In genomic region chr3:172256101-172256687, GRCh38 we compare ENCODE assay signal across 13 cellular contexts.
DNase-seq lines count a peak whose midpoint lies in the region; ATAC-seq, FAIRE-seq and TF ChIP-seq lines count a peak whose summit lies in the region.
"Had no signal": no experiment of that assay in that cellular context is flagged by ENCODE, and none has a peak within 500 bp of the region (broad histone marks: within the 10 kb centered on the region; RNA-seq: fewer than 3 reads in every experiment).

No MANE protein-coding gene starts in this region.

- intact Hi-C loops in HepG2 (cut with micrococcal nuclease; ENCODE audit: unreplicated experiment) = no loop called here

- TF ChIP-seq CTCF in chondrocyte (IDR thresholded peaks at IDR 0.05) = no peak
- TF ChIP-seq CTCF in HepG2 (CRISPR knock-in tag; IDR thresholded peaks at IDR 0.05) = no peak

- in situ Hi-C loops in HepG2 (cut with HindIII; ENCODE audit: extremely low pct_ligation_motif_present, low pct_unique_long_range_greater_than_20kb) = no loop called here

- H3K4me2 ChIP-seq in HepG2 (ENCODE audit: low read depth, low read length) = no peak overlapping the region

- no peaks in the 10 kb centered on the region for H3K27me3 Mint-ChIP-seq in chondrocyte (ENCODE audit: low read depth)

- peak overlapping the region; percentile 22 for H3K27ac ChIP-seq in HepG2 (ENCODE audit: extremely low read length, insufficient read depth, low read length)
- H3K27ac ChIP-seq in skeletal muscle tissue (ENCODE audit: low read depth, low read length) = peak overlapping the region; percentile 74

- peak; percentile 41 for DNase-seq in GM04504 (ENCODE audit: low read depth)
- DNase-seq in chondrocyte (ENCODE audit: low spot score) = no peak
- peak; percentile 37 for DNase-seq in HepG2 (ENCODE audit: low spot score)
- no peak for DNase-seq in activated CD4-positive, alpha-beta T cell treated with anti-CD3 and anti-CD28 coated beads for 4 hours
- DNase-seq in SKM-1 (lab: John Stamatoyannopoulos, UW; ENCODE audit: unreplicated experiment) = no peak
- DNase-seq in T1000 (lab: John Stamatoyannopoulos, UW) = no peak
- no peak for DNase-seq in NCI-H69 (lab: John Stamatoyannopoulos, UW)
- DNase-seq: activated CD4-positive, CD25-positive, alpha-beta regulatory T cell; COR-L47; NCI-H1048; PC-3; stimulated activated naive CD4-positive, alpha-beta T cell had no signal

- H3K27me3 ChIP-seq in HepG2 (ENCODE audit: control insufficient read depth in 1 of 2, insufficient read depth in 2 of 2, low read length in 2 of 2) (no peaks in the 10 kb centered on the region), skeletal muscle tissue (ENCODE audit: control insufficient read depth in 3 of 3, insufficient read depth in 3 of 3, low read length in 3 of 3) (no peaks in the 10 kb centered on the region)

- FAIRE-seq in HepG2 (lab: Jason Lieb, UNC) = peak; percentile 39

- H3K4me3 ChIP-seq in HepG2 (replicated peaks in 1 of 3; ENCODE audit: insufficient read depth in 1 of 3, low read depth in 2 of 3, low read length in 3 of 3) (no peak overlapping the region), skeletal muscle tissue (ENCODE audit: low read length in 3 of 3) (no peak overlapping the region)

- TF ChIP-seq RAD21 in HepG2 (CRISPR knock-in tag; IDR thresholded peaks at IDR 0.05) = no peak

- H3K36me3 ChIP-seq in HepG2 (replicated peaks in 1 of 2; ENCODE audit: control insufficient read depth in 1 of 2, insufficient read depth in 2 of 2, low read length in 2 of 2) = peaks cover 22 to 83% of the 10 kb centered on the region in 2 experiments
- peaks cover 2 to 6% (median 4%) of the 10 kb centered on the region in 3 donors for H3K36me3 ChIP-seq in skeletal muscle tissue (ENCODE audit: control insufficient read depth in 3 of 3, insufficient read depth in 3 of 3, low read length in 3 of 3)

- 67% methylated on average over 2 of the region's 2 CpGs for WGBS in HepG2 (ENCODE audit: low lambda C conversion rate)

- no peaks in the 10 kb centered on the region for H3K9me3 ChIP-seq in HepG2 (ENCODE audit: low read length)
- no peaks in the 10 kb centered on the region for H3K9me3 ChIP-seq in skeletal muscle tissue (ENCODE audit: control insufficient read depth in 3 of 3, low read length in 3 of 3)

- no peak overlapping the region for H3K4me3 Mint-ChIP-seq in chondrocyte (ENCODE audit: unreplicated experiment)

- H3K4me1 Mint-ChIP-seq in chondrocyte (ENCODE audit: low read depth) = peaks cover 88% of the 10 kb centered on the region

- TF ChIP-seq EP300 in HepG2 (IDR thresholded peaks at IDR 0.05; ENCODE audit: low read depth in 2 of 2, low read length in 2 of 2) (0 out of 4 replicates have a peak, but pooled peaks of 1 of the 2 experiments have one; percentile 16), HepG2 (CRISPR knock-in tag; IDR thresholded peaks at IDR 0.05; ENCODE audit: borderline replicate concordance) (no peak)

- H3K4me1 ChIP-seq in HepG2 (ENCODE audit: insufficient read depth, low read length) = peaks cover 75% of the 10 kb centered on the region
- peaks cover 20 to 46% (median 41%) of the 10 kb centered on the region in 3 donors for H3K4me1 ChIP-seq in skeletal muscle tissue (ENCODE audit: control insufficient read depth in 3 of 3, insufficient read depth in 3 of 3, low read length in 3 of 3)

- peaks cover 99% of the 10 kb centered on the region for H4K20me1 ChIP-seq in HepG2 (ENCODE audit: insufficient read depth, low read length)

- ATAC-seq in HepG2 = peak; percentile 25
- ATAC-seq: PC-3 had no signal

- POLR2A ChIA-PET in HepG2 (lab: Yijun Ruan, JAX) = no interaction called here

- TF ChIP-seq POLR2A in HepG2 (IDR thresholded peaks at IDR 0.05; ENCODE audit: insufficient read depth in 1 of 2, low read depth in 2 of 2, low read length in 2 of 2) = no peak

- peaks cover 79% of the 10 kb centered on the region for H3K79me2 ChIP-seq in HepG2 (ENCODE audit: insufficient read depth, low read length)

- H2AFZ ChIP-seq in HepG2 (ENCODE audit: low read length) = no peak overlapping the region

- H3K9ac ChIP-seq in HepG2 (ENCODE audit: insufficient read depth, low read depth, low read length) = no peak overlapping the region
- H3K9ac ChIP-seq in skeletal muscle tissue (ENCODE audit: low read depth in 1 of 3, low read length in 3 of 3) = no peak overlapping the region

- H3K9me3 Mint-ChIP-seq in chondrocyte (ENCODE audit: low read depth) = no peaks in the 10 kb centered on the region

- H3K27ac Mint-ChIP-seq in chondrocyte (ENCODE audit: unreplicated experiment) = peak overlapping the region; percentile 79

- CTCF ChIA-PET in HepG2 (lab: Yijun Ruan, JAX; ENCODE audit: low intra/inter-chr PET ratio, low total read pairs) = no interaction called here

- BruUV-seq in HepG2 (replicated peaks; lab: Mats Ljungman, UMichigan) = no TSS peak

- peaks cover 24% of the 10 kb centered on the region for H3K36me3 Mint-ChIP-seq in chondrocyte (ENCODE audit: low read depth)

TF ChIP-seq in HepG2, 621 proteins besides CTCF, POLR2A, EP300 and RAD21 (continues in another document):
- TF ChIP-seq STAT5B (CRISPR knock-in tag; IDR thresholded peaks at IDR 0.05) (no peak), ZNF143 (CRISPR knock-in tag; IDR thresholded peaks at IDR 0.05) (no peak), SPEN (CRISPR knock-in tag; IDR thresholded peaks at IDR 0.05; ENCODE audit: low read depth) (no peak), ZBTB49 (CRISPR knock-in tag; IDR thresholded peaks at IDR 0.05; ENCODE audit: borderline replicate concordance) (no peak), ZBTB26 (CRISPR knock-in tag; IDR thresholded peaks at IDR 0.05; ENCODE audit: borderline replicate concordance) (no peak), SALL1 (CRISPR knock-in tag; IDR thresholded peaks at IDR 0.05) (peak; percentile 2; the same call in 1 of the 2 replicates), SYNCRIP (IDR thresholded peaks at IDR 0.05; ENCODE audit: insufficient read depth, low read depth, low read length) (no peak), PAX8 (CRISPR knock-in tag; IDR thresholded peaks at IDR 0.05; ENCODE audit: borderline replicate concordance) (no peak), EHMT2 (IDR thresholded peaks at IDR 0.05; ENCODE audit: borderline replicate concordance, low read depth, low read length) (no peak), MED1 (CRISPR knock-in tag; IDR thresholded peaks at IDR 0.05) (peak; percentile 28; the same call in 1 of the 2 replicates), PAXIP1 (CRISPR knock-in tag; conservative IDR thresholded peaks at IDR 0.05) (peak; percentile 29; the same call in 1 of the 2 replicates), ZNF879 (CRISPR knock-in tag; IDR thresholded peaks at IDR 0.05) (no peak), MBNL3 (CRISPR knock-in tag; conservative IDR thresholded peaks at IDR 0.05) (no peak), FOXJ3 (CRISPR knock-in tag; IDR thresholded peaks at IDR 0.05; ENCODE audit: borderline replicate concordance) (peak; percentile 54; the same call in 1 of the 2 replicates), MIER3 (CRISPR knock-in tag; IDR thresholded peaks at IDR 0.05; ENCODE audit: borderline replicate concordance) (no peak), EZH2 (conservative IDR thresholded peaks at IDR 0.05; ENCODE audit: low read depth, low read length) (no peak)

Comparison
In these comparisons a context has a peak if more than half of its experiments do, and no peak if none do; other contexts are left out.
1. DNase-seq: peak in GM04504 (single experiment) and HepG2 (single experiment); none in chondrocyte (single experiment), activated CD4-positive, alpha-beta T cell treated with anti-CD3 and anti-CD28 coated beads for 4 hours (0 of 2), SKM-1 (single experiment), T1000 (single experiment) and NCI-H69 (single experiment).